Comparison of ENCODE assay signal across 16 cellular contexts in the genomic region with DNA sequence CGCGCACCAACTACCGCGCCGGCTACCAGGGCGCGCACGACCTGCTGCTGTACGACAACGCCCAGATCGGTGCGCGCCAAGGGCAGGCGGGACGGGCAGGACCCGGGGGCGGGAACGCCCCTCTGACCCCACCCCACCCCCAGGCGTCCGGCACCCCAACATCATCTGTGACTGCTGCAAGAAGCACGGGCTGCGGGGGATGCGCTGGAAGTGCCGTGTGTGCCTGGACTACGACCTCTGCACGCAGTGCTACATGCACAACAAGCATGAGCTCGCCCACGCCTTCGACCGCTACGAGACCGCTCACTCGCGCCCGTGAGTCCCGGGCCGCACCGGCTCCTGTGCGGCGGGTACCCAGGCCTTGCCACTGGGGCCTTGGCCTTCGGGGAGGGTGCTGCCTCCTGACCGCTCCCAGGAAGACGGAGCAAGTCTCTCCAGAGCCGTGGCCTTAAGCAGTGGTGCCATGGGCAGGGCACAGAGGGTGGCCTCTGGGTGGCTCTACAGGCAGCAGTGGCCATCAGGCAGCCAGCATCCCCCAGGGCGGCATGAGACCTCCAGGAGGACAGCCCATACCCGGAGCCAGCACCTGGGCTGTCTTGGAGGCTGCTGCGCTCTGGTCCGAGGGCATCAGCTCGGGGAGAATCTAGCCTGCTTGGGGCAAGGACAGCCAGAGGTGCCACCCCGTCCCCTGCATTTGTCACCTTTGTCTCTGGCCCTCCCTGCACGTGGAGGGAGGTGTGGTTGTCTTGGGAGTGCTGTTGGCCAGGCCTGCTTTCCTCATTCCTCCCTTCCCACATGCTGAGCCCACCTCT.
"Had no signal": no experiment of that assay in that cellular context is flagged by ENCODE, and none has a peak within 500 bp of the region (broad histone marks: within the 10 kb centered on the region; RNA-seq: fewer than 3 reads in every experiment).

No MANE protein-coding gene starts in this region.

- H3K4me1 ChIP-seq: ascending aorta had no signal

- ATAC-seq: natural killer cell, T-cell had no signal

- DNase-seq: activated B cell treated with CpG ODN at 0.5 μM for 24 hours; activated CD4-positive, alpha-beta memory T cell treated with anti-CD3 and anti-CD28 coated beads, Interleukin-2, amount 10 ng/mL, durations not matched to agents 7 days and 5 days; activated CD4-positive, alpha-beta T cell treated with anti-CD3 and anti-CD28 coated beads for 48 hours; activated effector memory CD4-positive, alpha-beta T cell treated with Interleukin-2 at 50 U/mL for 16 hours; activated naive CD4-positive, alpha-beta T cell treated with anti-CD3 and anti-CD28 coated beads, Interleukin-2, amount 50 U/mL, for 16 hours; cerebellar nuclear complex; cortex of kidney; head of caudate nucleus; natural killer cell; stimulated activated CD4-positive, alpha-beta T cell treated with anti-CD3 and anti-CD28 coated beads, Interleukin-15, amount 100 ng/mL, for 24 hours; stimulated activated CD4-positive, alpha-beta T cell treated with anti-CD3 and anti-CD28 coated beads, Interleukin-2, amount 100 ng/mL, for 48 hours had no signal

- H3K27me3 ChIP-seq: ascending aorta had no signal

- H3K4me3 ChIP-seq: ascending aorta, skin epidermis, thoracic aorta, upper lobe of left lung had no signal

- H3K9me3 ChIP-seq: ascending aorta, thoracic aorta, upper lobe of left lung had no signal

- H3K27ac ChIP-seq: ascending aorta, skin epidermis, thoracic aorta, upper lobe of left lung had no signal
